ENCODE assay signal across 8 cellular contexts in the genomic region with DNA sequence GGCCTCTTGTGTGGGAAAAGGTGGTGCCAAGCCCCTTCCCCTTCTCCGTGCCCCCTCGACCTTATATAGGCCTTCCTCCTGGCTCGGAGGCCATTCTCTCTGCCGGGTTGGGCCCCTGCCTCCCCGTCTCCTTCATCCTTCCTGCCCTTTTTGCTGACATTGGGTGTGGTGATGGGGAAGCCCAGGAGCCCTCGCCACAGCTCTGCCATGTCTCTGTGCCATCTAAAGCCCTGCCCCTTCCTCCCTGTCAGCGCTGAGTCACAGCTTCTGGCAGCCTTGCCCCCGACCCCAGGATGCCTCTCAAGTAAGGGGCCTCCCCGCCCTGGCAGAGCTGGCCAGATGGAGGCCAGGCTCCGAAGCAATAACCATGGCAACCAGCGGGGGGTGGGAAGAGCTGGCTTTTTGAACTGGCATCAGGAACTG. TPM values are rescaled to one million over a fixed set of nuclear protein-coding genes. Genes with fewer than 3 reads are reported as not detected.
A peak's percentile ranks its signal among the peaks of the same experiment; 100 is the strongest.
DNase-seq lines count a peak whose midpoint lies in the region; ATAC-seq and TF ChIP-seq lines count a peak whose summit lies in the region.

No MANE protein-coding gene starts in this region.

- TF ChIP-seq CTCF in MCF 10A (IDR thresholded peaks at IDR 0.05; ENCODE audit: unreplicated experiment) (no peak), breast epithelium (IDR thresholded peaks at IDR 0.05) (no peak), MM.1S (IDR thresholded peaks at IDR 0.05; ENCODE audit: low read length) (peak; percentile 20; the same call in 1 of the 2 replicates)

- H3F3A ChIP-seq in MM.1S (ENCODE audit: insufficient read depth, low read length): no peaks in the 10 kb centered on the region

- POLR2A ChIA-PET in MCF 10A (lab: Yijun Ruan, JAX): interaction anchor here (0.6 to 2.5 kb wide), 4 partner anchors 9 to 162 kb away, joined by 3 to 6 read pairs (median 4); no protein-coding TSS in a partner anchor

- H2AFZ ChIP-seq in MM.1S (ENCODE audit: low read length): no peak overlapping the region

- H3K79me2 ChIP-seq in MM.1S (ENCODE audit: low read length): no peaks in the 10 kb centered on the region

- H3K27me3 ChIP-seq in breast epithelium (no peaks in the 10 kb centered on the region), MM.1S (replicated peaks; ENCODE audit: insufficient read depth, low read length) (no peaks in the 10 kb centered on the region)

- H3K27ac Mint-ChIP-seq in MCF 10A (ENCODE audit: low read depth, unreplicated experiment): peak overlapping the region; percentile 85

- BruUV-seq in MCF 10A (replicated peaks; lab: Mats Ljungman, UMichigan): no TSS peak

- peak; percentile 95 for DNase-seq in MCF 10A (ENCODE audit: unreplicated experiment)
- DNase-seq in breast epithelium (ENCODE audit: low spot score in 2 of 2): no peak
- DNase-seq in MM.1S: no peak
- DNase-seq in activated CD4-positive, alpha-beta T cell treated with anti-CD3 and anti-CD28 coated beads for 1 hour: peak; percentile 66
- DNase-seq in cerebellar cortex (ENCODE audit: low spot score): peak; percentile 80
- DNase-seq in lung microvascular endothelial cell (ENCODE audit: low read depth in 2 of 2): peak; percentile 61 to 85
- peak; percentile 41 to 61 for DNase-seq in stimulated activated CD8-positive, alpha-beta memory T cell treated with anti-CD3 and anti-CD28 coated beads, Interleukin-4, amount 100 ng/mL, for 1 hour (ENCODE audit: low read depth in 2 of 2, low spot score in 1 of 2)

- H3K4me2 ChIP-seq in MM.1S (ENCODE audit: low read depth, low read length): no peak overlapping the region

- H3K27ac ChIP-seq in breast epithelium: peak overlapping the region in 1 of 2 donors; percentile 85
- H3K27ac ChIP-seq in MM.1S (ENCODE audit: low read length): no peak overlapping the region

- H3K9me3 Mint-ChIP-seq in MCF 10A (ENCODE audit: unreplicated experiment): no peaks in the 10 kb centered on the region

- H3K4me1 ChIP-seq in breast epithelium (no peaks in the 10 kb centered on the region), MM.1S (ENCODE audit: low read length) (no peaks in the 10 kb centered on the region)

- intact Hi-C loops in MCF 10A (cut with micrococcal nuclease): no loop called here
- intact Hi-C loops in breast epithelium (cut with DNase I; ENCODE audit: low total_unique reads): no loop called here

- no peak overlapping the region for H3K9ac ChIP-seq in MM.1S (ENCODE audit: low read length)

- H3K36me3 Mint-ChIP-seq in MCF 10A (ENCODE audit: insufficient read depth, unreplicated experiment): peaks cover 80% of the 10 kb centered on the region

- no peaks in the 10 kb centered on the region for H3K9me2 ChIP-seq in MM.1S (replicated peaks; ENCODE audit: insufficient read depth, low read length)

- no peaks in the 10 kb centered on the region for H3K9me3 ChIP-seq in breast epithelium
- no peaks in the 10 kb centered on the region for H3K9me3 ChIP-seq in MM.1S (replicated peaks; ENCODE audit: insufficient read depth, low read length)

- H3K36me3 ChIP-seq in breast epithelium (peaks cover 10% of the 10 kb centered on the region), MM.1S (replicated peaks; ENCODE audit: insufficient read depth, low read length) (no peaks in the 10 kb centered on the region)

- no peak for ATAC-seq in HG02840 (IDR thresholded peaks at IDR 0.05; ENCODE audit: low FRiP score, unreplicated experiment)

- H3K27me3 Mint-ChIP-seq in MCF 10A (ENCODE audit: insufficient read depth, unreplicated experiment): no peaks in the 10 kb centered on the region

- H4K20me1 ChIP-seq in MM.1S (ENCODE audit: insufficient read depth, low read length): no peaks in the 10 kb centered on the region

- no peak overlapping the region for H3K4me3 Mint-ChIP-seq in MCF 10A (ENCODE audit: unreplicated experiment)

- H3K4me3 ChIP-seq in breast epithelium: no peak overlapping the region
- H3K4me3 ChIP-seq in MM.1S (ENCODE audit: low read length): no peak overlapping the region

- peaks cover 46% of the 10 kb centered on the region for H3K4me1 Mint-ChIP-seq in MCF 10A (ENCODE audit: insufficient read depth, unreplicated experiment)

- no peak for TF ChIP-seq POLR2A in breast epithelium (IDR thresholded peaks at IDR 0.05)

- CTCF ChIA-PET in MCF 10A (lab: Yijun Ruan, JAX): interaction anchor here (1.0 to 1.9 kb wide), 2 partner anchors 29 to 31 kb away, joined by 3 to 9 read pairs; no protein-coding TSS in a partner anchor

RNA-seq across cellular contexts. Expression of gene JADE2, which starts 30.4 kb away (rescaled TPM):
- total RNA-seq in MCF 10A (2022) (104 and 138 TPM in 2 replicates), breast epithelium (10 to 100 TPM; 39.0 to 66.0 (median 61.4) TPM), lung microvascular endothelial cell (11.8 and 17.5 TPM in 2 replicates)

Comparison
In these comparisons a context has a peak if more than half of its experiments do, and no peak if none do; other contexts are left out.
1. DNase-seq: peak in MCF 10A (single experiment), activated CD4-positive, alpha-beta T cell treated with anti-CD3 and anti-CD28 coated beads for 1 hour (single experiment), cerebellar cortex (single experiment), lung microvascular endothelial cell (2 of 2) and stimulated activated CD8-positive, alpha-beta memory T cell treated with anti-CD3 and anti-CD28 coated beads, Interleukin-4, amount 100 ng/mL, for 1 hour (2 of 2); none in breast epithelium (0 of 2) and MM.1S (single experiment).